ENCODE assay signal across 22 cellular contexts in the genomic region with DNA sequence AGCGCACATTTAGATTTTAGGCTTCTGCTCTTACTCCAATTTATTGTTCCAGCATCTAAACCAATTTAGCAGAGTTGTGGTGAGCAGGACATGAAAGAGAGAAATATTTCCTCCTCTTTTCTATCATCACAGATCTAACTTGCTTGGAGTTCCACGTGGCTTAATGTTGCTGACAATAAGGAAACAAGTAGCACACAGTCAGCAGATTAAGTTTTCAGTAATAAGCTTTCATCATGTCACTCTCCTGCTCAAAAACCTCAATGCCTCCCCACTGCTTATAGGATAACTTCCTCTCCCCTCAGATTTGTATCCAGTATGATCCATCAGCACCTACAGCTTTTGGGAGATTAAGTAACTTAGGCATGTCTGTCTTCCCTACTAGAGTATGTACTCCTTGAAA. TPM values are rescaled to one million over a fixed set of nuclear protein-coding genes. Genes with fewer than 3 reads are reported as not detected.
A peak's percentile ranks its signal among the peaks of the same experiment; 100 is the strongest.
DNase-seq lines count a peak whose midpoint lies in the region; ATAC-seq and TF ChIP-seq lines count a peak whose summit lies in the region.
"Had no signal": no experiment of that assay in that cellular context is flagged by ENCODE, and none has a peak within 500 bp of the region (broad histone marks: within the 10 kb centered on the region; RNA-seq: fewer than 3 reads in every experiment).

No MANE protein-coding gene starts in this region.

- H3K9me3 ChIP-seq in right atrium auricular region (no peaks in the 10 kb centered on the region), SK-N-MC (ENCODE audit: low read depth, low read length) (no peaks in the 10 kb centered on the region), liver (ENCODE audit: control insufficient read depth in 4 of 4, low read length in 3 of 4) (no peaks in the 10 kb centered on the region), SK-N-SH (no peaks in the 10 kb centered on the region)
- H3K9me3 ChIP-seq: BLaER1, HAP-1, Peyer's patch had no signal

- CTCF ChIA-PET in SK-N-SH (lab: Yijun Ruan, JAX), result interaction anchor here (1.2 to 1.8 kb wide), 3 partner anchors 18 to 464 kb away, joined by 3 to 7 read pairs (median 6); no protein-coding TSS in a partner anchor

- H3K9me2 ChIP-seq in SK-N-SH, result no peaks in the 10 kb centered on the region

- DNase-seq in left ventricle myocardium superior (no peak), right atrium auricular region (ENCODE audit: low spot score) (no peak), SK-N-MC (ENCODE audit: low read depth, low spot score) (no peak), GM10266 (ENCODE audit: extremely low spot score) (no peak), SK-N-SH (no peak), NCI-H1436 (lab: John Stamatoyannopoulos, UW) (no peak)
- DNase-seq in stimulated activated effector memory CD8-positive, alpha-beta T cell treated with anti-CD3 and anti-CD28 coated beads, Interleukin-12 subunit alpha, Interleukin-12 subunit beta, amount 100 ng/mL, for 72 hours (ENCODE audit: low spot score in 2 of 2), result no peak
- DNase-seq: CD4-positive, alpha-beta memory T cell; DMS153; GF-D8; GM23248; NCI-H1105 treated with DMSO at 0.1 percent for 48 hours; NCI-H187; NCI-H2227 treated with DMSO at 0.1 percent for 48 hours; NCI-H510A treated with DMSO at 0.1 percent for 48 hours; Peyer's patch; SHP77 had no signal

- H3K27me3 ChIP-seq in right atrium auricular region (no peaks in the 10 kb centered on the region), liver (ENCODE audit: control insufficient read depth in 4 of 4, insufficient read depth in 4 of 4, low read length in 3 of 4) (peaks cover 0 to 4% (median 0%) of the 10 kb centered on the region in 4 donors), SK-N-SH (ENCODE audit: insufficient read depth) (no peaks in the 10 kb centered on the region)
- H3K27me3 ChIP-seq: BLaER1, Peyer's patch had no signal

- H3K9ac ChIP-seq in SK-N-MC (ENCODE audit: insufficient read length), result no peak overlapping the region
- no peak overlapping the region for H3K9ac ChIP-seq in liver (ENCODE audit: low read depth in 1 of 2, low read length in 2 of 2)
- no peak overlapping the region for H3K9ac ChIP-seq in SK-N-SH
- H3K9ac ChIP-seq: BLaER1, GM23248 had no signal

- H2AFZ ChIP-seq in SK-N-SH (ENCODE audit: low read depth), result no peak overlapping the region
- H2AFZ ChIP-seq: GM23248 had no signal

- H4K20me1 ChIP-seq in SK-N-SH (ENCODE audit: insufficient read depth), result no peaks in the 10 kb centered on the region
- H4K20me1 ChIP-seq: BLaER1 had no signal

- H3K4me1 ChIP-seq in right atrium auricular region (peaks cover 0 to 5% of the 10 kb centered on the region in 2 donors), liver (ENCODE audit: control insufficient read depth in 4 of 4, insufficient read depth in 4 of 4, low read length in 3 of 4) (no peaks in the 10 kb centered on the region), SK-N-SH (ENCODE audit: control insufficient read depth in 1 of 2, insufficient read depth in 2 of 2, low read depth in 1 of 2, low read length in 1 of 2) (peaks cover 0 to 1% of the 10 kb centered on the region in 2 experiments; a peak in 1 of 4 replicates)
- H3K4me1 ChIP-seq: Peyer's patch had no signal

- TF ChIP-seq RAD21 in liver (IDR thresholded peaks at IDR 0.05), result no peak
- no peak for TF ChIP-seq RAD21 in SK-N-SH (IDR thresholded peaks at IDR 0.05; ENCODE audit: low read length)

- H3K4me3 ChIP-seq in right atrium auricular region, result no peak overlapping the region
- H3K4me3 ChIP-seq in SK-N-MC, result no peak overlapping the region
- H3K4me3 ChIP-seq in liver (ENCODE audit: low read depth in 1 of 3, low read length in 3 of 3), result no peak overlapping the region
- no peak overlapping the region for H3K4me3 ChIP-seq in SK-N-SH (ENCODE audit: low read depth in 2 of 2, low read length in 1 of 2)
- H3K4me3 ChIP-seq: BLaER1, GM12878, GM23248, HAP-1, Peyer's patch had no signal

- no peak overlapping the region for H3K4me2 ChIP-seq in SK-N-SH

- H3K4me3 Mint-ChIP-seq in stimulated activated effector memory CD8-positive, alpha-beta T cell treated with anti-CD3 and anti-CD28 coated beads, Interleukin-12 subunit alpha, Interleukin-12 subunit beta, amount 100 ng/mL, for 72 hours, result no peak overlapping the region
- H3K4me3 Mint-ChIP-seq: CD4-positive, alpha-beta memory T cell had no signal

- WGBS in liver, result 64% methylated on average over 2 of the region's 2 CpGs
- 80% methylated on average over 2 of the region's 2 CpGs for WGBS in SK-N-SH (ENCODE audit: low lambda C conversion rate)

- intact Hi-C loops in left ventricle myocardium superior (cut with micrococcal nuclease), result no loop called here

- POLR2A ChIA-PET in SK-N-SH (lab: Yijun Ruan, JAX), result no interaction called here

- no peaks in the 10 kb centered on the region for H3K36me3 Mint-ChIP-seq in stimulated activated effector memory CD8-positive, alpha-beta T cell treated with anti-CD3 and anti-CD28 coated beads, Interleukin-12 subunit alpha, Interleukin-12 subunit beta, amount 100 ng/mL, for 72 hours
- H3K36me3 Mint-ChIP-seq: CD4-positive, alpha-beta memory T cell had no signal

- H3K27ac Mint-ChIP-seq in stimulated activated effector memory CD8-positive, alpha-beta T cell treated with anti-CD3 and anti-CD28 coated beads, Interleukin-12 subunit alpha, Interleukin-12 subunit beta, amount 100 ng/mL, for 72 hours, result no peak overlapping the region

- H3K79me2 ChIP-seq in SK-N-SH (ENCODE audit: insufficient read depth), result no peaks in the 10 kb centered on the region

- H3K36me3 ChIP-seq in right atrium auricular region, result no peaks in the 10 kb centered on the region
- no peaks in the 10 kb centered on the region for H3K36me3 ChIP-seq in SK-N-MC (ENCODE audit: insufficient read depth, low read length)
- no peaks in the 10 kb centered on the region for H3K36me3 ChIP-seq in liver (ENCODE audit: control insufficient read depth in 4 of 4, insufficient read depth in 3 of 4, low read depth in 1 of 4, low read length in 3 of 4)
- H3K36me3 ChIP-seq in SK-N-SH (replicated peaks in 1 of 2; ENCODE audit: control insufficient read depth in 1 of 2, insufficient read depth in 2 of 2, low read length in 1 of 2), result no peaks in the 10 kb centered on the region
- H3K36me3 ChIP-seq: BLaER1, HAP-1, Peyer's patch had no signal

- H3F3A ChIP-seq in SK-N-SH (replicated peaks; ENCODE audit: insufficient read depth), result no peaks in the 10 kb centered on the region

- no peaks in the 10 kb centered on the region for H3K9me3 Mint-ChIP-seq in stimulated activated effector memory CD8-positive, alpha-beta T cell treated with anti-CD3 and anti-CD28 coated beads, Interleukin-12 subunit alpha, Interleukin-12 subunit beta, amount 100 ng/mL, for 72 hours

- H3K27ac ChIP-seq in right atrium auricular region, result no peak overlapping the region
- 0 out of 2 replicates have a peak overlapping the region, but pooled peaks have one; percentile 43 for H3K27ac ChIP-seq in SK-N-MC
- H3K27ac ChIP-seq in liver (ENCODE audit: low read depth in 1 of 2, low read length in 2 of 2), result no peak overlapping the region
- H3K27ac ChIP-seq in SK-N-SH (ENCODE audit: low read depth in 2 of 2, low read length in 1 of 2), result no peak overlapping the region
- H3K27ac ChIP-seq: BLaER1, GM23248, Peyer's patch had no signal

- no peak for TF ChIP-seq EP300 in SK-N-SH (IDR thresholded peaks at IDR 0.05; ENCODE audit: borderline replicate concordance in 1 of 2, low read depth in 1 of 2, low read length in 1 of 2)

- TF ChIP-seq CTCF in right atrium auricular region (IDR thresholded peaks at IDR 0.05) (no peak), liver (IDR thresholded peaks at IDR 0.05; ENCODE audit: low read depth, low read length, missing input control) (no peak), GM10266 (IDR thresholded peaks at IDR 0.05; ENCODE audit: control insufficient read depth, insufficient read depth, low read depth, missing control alignments) (no peak), SK-N-SH (IDR thresholded peaks at IDR 0.05) (no peak)

- H3K4me1 Mint-ChIP-seq in stimulated activated effector memory CD8-positive, alpha-beta T cell treated with anti-CD3 and anti-CD28 coated beads, Interleukin-12 subunit alpha, Interleukin-12 subunit beta, amount 100 ng/mL, for 72 hours, result peaks cover 7% of the 10 kb centered on the region

- peak; percentile 36 for ATAC-seq in left ventricle myocardium superior
- no peak for ATAC-seq in stimulated activated effector memory CD8-positive, alpha-beta T cell treated with anti-CD3 and anti-CD28 coated beads, Interleukin-12 subunit alpha, Interleukin-12 subunit beta, amount 100 ng/mL, for 72 hours
- ATAC-seq: GM12878, SK-N-SH treated with all-trans-retinoic acid at 6 μM for 48 hours had no signal

TF ChIP-seq in liver, 16 proteins besides CTCF, POLR2A, EP300 and RAD21 (continues in another document):
- TF ChIP-seq, protein P1, sequence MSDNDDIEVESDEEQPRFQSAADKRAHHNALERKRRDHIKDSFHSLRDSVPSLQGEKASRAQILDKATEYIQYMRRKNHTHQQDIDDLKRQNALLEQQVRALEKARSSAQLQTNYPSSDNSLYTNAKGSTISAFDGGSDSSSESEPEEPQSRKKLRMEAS (IDR thresholded peaks at IDR 0.05), result peak; percentile 12
- TF ChIP-seq NR2F2 (IDR thresholded peaks at IDR 0.05) (no peak), RXRA (IDR thresholded peaks at IDR 0.05) (no peak), FOXA1 (IDR thresholded peaks at IDR 0.05) (no peak), YY1 (IDR thresholded peaks at IDR 0.05) (no peak)
- TF ChIP-seq, protein P2, sequence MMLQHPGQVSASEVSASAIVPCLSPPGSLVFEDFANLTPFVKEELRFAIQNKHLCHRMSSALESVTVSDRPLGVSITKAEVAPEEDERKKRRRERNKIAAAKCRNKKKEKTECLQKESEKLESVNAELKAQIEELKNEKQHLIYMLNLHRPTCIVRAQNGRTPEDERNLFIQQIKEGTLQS (IDR thresholded peaks at IDR 0.05), result no peak

TF ChIP-seq in SK-N-SH, 30 proteins besides CTCF, POLR2A, EP300 and RAD21:
- TF ChIP-seq FOXJ3 (CRISPR knock-in tag; IDR thresholded peaks at IDR 0.05) (no peak), POLR2AphosphoS5 (IDR thresholded peaks at IDR 0.05; ENCODE audit: low read depth, low read length) (no peak), MEF2A (IDR thresholded peaks at IDR 0.05; ENCODE audit: borderline replicate concordance, low read depth) (no peak), TEAD4 (IDR thresholded peaks at IDR 0.05; ENCODE audit: borderline replicate concordance, insufficient read depth) (no peak), FOSL2 (IDR thresholded peaks at IDR 0.05; ENCODE audit: borderline replicate concordance, low read depth) (no peak), RCOR1 (IDR thresholded peaks at IDR 0.05; ENCODE audit: low read length) (no peak)

RNA-seq across cellular contexts. Expression of a gene that starts 10.4 kb away (rescaled TPM):
- total RNA-seq in left ventricle myocardium superior, result 44.7 TPM
- 10 to 100 TPM; 29.3 to 55.1 TPM for total RNA-seq in right atrium auricular region
- total RNA-seq in liver, result 10 to 100 TPM in 1 of 2 donors, 1 to 10 TPM in 1; 4.3 to 10.1 TPM
- 1 to 10 TPM; 2.2 to 3.9 TPM for polyA plus RNA-seq in liver
- 35.3 and 52.2 TPM in 2 replicates for polyA plus RNA-seq in SK-N-SH (2012; rRNA removed)
- 39.7 and 44.1 TPM in 2 replicates for polyA plus RNA-seq in SK-N-SH (2012; cell fraction: cytosol; rRNA removed)
- 30.8 and 42.2 TPM in 2 replicates for polyA plus RNA-seq in SK-N-SH (2012; cell fraction: nucleus; rRNA removed)
